Comparison of ENCODE assay signal across 24 cellular contexts in the genomic region with DNA sequence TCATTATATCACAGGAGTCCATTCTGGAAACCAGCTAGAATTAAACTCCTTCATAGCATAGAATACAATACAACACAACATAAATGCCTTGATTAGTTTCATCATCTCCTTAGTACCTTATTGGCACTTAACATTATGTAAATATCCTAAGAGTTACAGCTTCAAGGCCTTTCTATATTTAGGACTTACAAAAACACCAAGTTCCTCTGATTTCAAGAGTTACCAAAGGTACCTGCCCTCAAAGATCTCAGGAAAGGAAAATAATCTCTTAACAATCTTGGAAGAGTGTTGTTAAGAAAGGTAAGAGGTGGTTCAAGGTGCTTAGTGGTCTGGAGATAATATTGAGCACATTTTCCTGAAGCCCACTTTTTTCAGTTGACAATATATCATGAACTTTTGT.
"Had no signal": no experiment of that assay in that cellular context is flagged by ENCODE, and none has a peak within 500 bp of the region (broad histone marks: within the 10 kb centered on the region; RNA-seq: fewer than 3 reads in every experiment).

No MANE protein-coding gene starts in this region.

- H3K36me3 ChIP-seq: neutrophil, pancreas, prostate gland, right atrium auricular region, right lobe of liver, sigmoid colon, stomach, tibial artery, transverse colon, vagina had no signal

- ATAC-seq: naive thymus-derived CD8-positive, alpha-beta T cell; natural killer cell treated with Interleukin-12 subunit alpha and Interleukin-12 subunit beta and Interleukin-15 and Interleukin-18, amount 100 ng/mL, for 72 hours; pancreas; right lobe of liver; stimulated activated effector memory CD8-positive, alpha-beta T cell treated with anti-CD3 and anti-CD28 coated beads, Interleukin-12 subunit alpha, Interleukin-12 subunit beta, amount 100 ng/mL, for 72 hours; stimulated activated naive B cell treated with anti-CD40 and anti-IgM and Interleukin-4, amounts not matched to agents 10 μg/mL and 1 μg/mL and 100 μg/mL, for 72 hours had no signal

- H3K4me3 ChIP-seq: pancreas, prostate gland, right atrium auricular region, right lobe of liver, sigmoid colon, stomach, testis, tibial artery, transverse colon, vagina had no signal

- H3K9me3 ChIP-seq: neutrophil, pancreas, right atrium auricular region, right lobe of liver, sigmoid colon, stomach, testis, tibial artery, transverse colon, vagina had no signal

- DNase-seq: naive thymus-derived CD8-positive, alpha-beta T cell; nephron progenitor cell; nucleus accumbens; pancreas; retina; right lobe of liver; sigmoid colon; small intestine; stimulated activated CD4-positive, alpha-beta T cell treated with anti-CD3 and anti-CD28 coated beads, Interleukin-15, amount 100 ng/mL, for 24 hours; stimulated activated CD4-positive, alpha-beta T cell treated with anti-CD3 and anti-CD28 coated beads, Interleukin-2, amount 100 ng/mL, for 24 hours; stimulated activated CD4-positive, alpha-beta T cell treated with anti-CD3 and anti-CD28 coated beads, Interleukin-2, amount 100 ng/mL, for 48 hours; stimulated activated CD4-positive, alpha-beta T cell treated with anti-CD3 and anti-CD28 coated beads, Interleukin-4, amount 100 ng/mL, for 24 hours; stimulated activated naive B cell treated with anti-CD40 and anti-IgM and Interleukin-4, amounts not matched to agents 10 μg/mL and 1 μg/mL and 100 μg/mL, for 72 hours; stimulated activated naive CD4-positive, alpha-beta T cell treated with Interleukin-2 at 50 U/mL for 16 hours; stomach; testis; tibial artery; transverse colon had no signal

- H3K27ac ChIP-seq: neutrophil, pancreas, prostate gland, right atrium auricular region, right lobe of liver, sigmoid colon, stomach, testis, tibial artery, transverse colon, vagina had no signal

- H3K27me3 ChIP-seq: neutrophil, pancreas, right atrium auricular region, right lobe of liver, sigmoid colon, stomach, testis, tibial artery, transverse colon, vagina had no signal

- H3K4me1 ChIP-seq: prostate gland, right atrium auricular region, right lobe of liver, sigmoid colon, testis, tibial artery, transverse colon, vagina had no signal
